Comparison of ENCODE assay signal across 8 cellular contexts in the genomic region with DNA sequence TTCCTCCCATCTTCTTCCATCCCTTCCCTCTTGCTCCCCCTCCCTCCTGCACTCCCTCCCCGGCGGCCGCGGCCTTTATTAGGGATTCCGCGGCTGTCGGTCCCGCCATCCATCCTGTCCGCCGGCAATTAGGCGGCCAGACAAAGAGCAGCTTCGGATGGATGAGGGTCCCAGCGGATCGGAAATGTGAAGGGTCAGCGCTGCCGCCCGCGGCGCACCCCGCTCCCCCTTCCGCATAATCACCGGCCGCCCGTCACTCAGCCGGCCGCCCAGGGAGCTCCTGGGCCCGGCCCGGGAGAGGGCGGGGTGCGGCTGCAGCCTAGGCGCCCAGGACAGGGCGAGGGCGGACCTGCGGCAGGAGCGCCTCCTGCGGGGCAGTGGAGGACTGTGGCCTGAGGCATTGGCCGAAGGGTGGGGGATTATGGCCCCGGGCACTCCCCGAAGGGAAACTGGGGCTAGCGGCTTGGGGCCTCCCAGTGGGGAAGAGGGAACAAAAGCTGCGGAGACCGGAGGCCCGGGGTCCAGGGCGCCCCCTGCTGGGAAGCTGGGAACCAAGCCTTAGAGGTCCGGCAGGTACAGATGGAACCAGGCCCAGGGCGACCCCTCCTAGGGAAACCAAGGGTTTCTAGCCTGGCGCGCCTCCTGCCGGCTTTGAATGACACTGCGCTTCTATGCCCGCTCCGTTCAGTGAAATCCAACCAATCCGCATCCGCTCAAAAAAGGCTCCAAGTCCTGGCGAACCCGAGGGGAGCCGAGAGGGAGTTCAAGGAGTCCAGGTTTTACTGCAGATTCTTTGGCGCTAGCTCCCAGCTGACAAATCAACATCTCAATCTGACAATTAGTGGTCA.
DNase-seq lines count a peak whose midpoint lies in the region; ATAC-seq and TF ChIP-seq lines count a peak whose summit lies in the region.

No MANE protein-coding gene starts in this region.

- ATAC-seq in GM18502 (IDR thresholded peaks at IDR 0.05; ENCODE audit: poor library complexity, unreplicated experiment) (peak; percentile 74), HG03066 (IDR thresholded peaks at IDR 0.05; ENCODE audit: low read depth, unreplicated experiment) (peak; percentile 66)

- H3K4me3 ChIP-seq in choroid plexus epithelial cell (ENCODE audit: low read depth, low read length): peak overlapping the region; percentile 25

- TF ChIP-seq CTCF in choroid plexus epithelial cell (conservative IDR thresholded peaks at IDR 0.05; ENCODE audit: low read depth, low read length): peak; percentile 76

- DNase-seq in NCI-H2227 (lab: John Stamatoyannopoulos, UW; ENCODE audit: unreplicated experiment): peak; percentile 93
- peak; percentile 68 to 70 for DNase-seq in activated CD4-positive, alpha-beta T cell treated with anti-CD3 and anti-CD28 coated beads for 4 hours
- peak; percentile 75 for DNase-seq in choroid plexus epithelial cell (ENCODE audit: low read depth)
- peak; percentile 82 for DNase-seq in kidney tubule cell (ENCODE audit: low spot score)
- peak; percentile 60 to 73 for DNase-seq in stimulated activated CD4-positive, alpha-beta T cell treated with anti-CD3 and anti-CD28 coated beads, Interleukin-1b, Interleukin-23, amount 100 ng/mL, for 4 hours (ENCODE audit: low read depth in 2 of 2)
- no peak for DNase-seq in HPDE6-E6E7 (ENCODE audit: extremely low spot score)
